1 cellular context compared by ENCODE assay signal in genomic region chr9:107340920-107341632, GRCh38.
TF ChIP-seq lines count a peak whose summit lies in the region.

No MANE protein-coding gene starts in this region.

TF ChIP-seq in H1, 55 proteins besides CTCF, POLR2A, EP300 and RAD21 (continued from another document):
- TF ChIP-seq EGR1 (IDR thresholded peaks at IDR 0.05; ENCODE audit: borderline replicate concordance, low read depth, low read length) (no peak), BACH1 (IDR thresholded peaks at IDR 0.05; ENCODE audit: low read length) (peak; percentile 80), JUND (IDR thresholded peaks at IDR 0.05; ENCODE audit: low read length) (no peak; the same call in 1 of the 2 replicates), GABPA (IDR thresholded peaks at IDR 0.05; ENCODE audit: borderline replicate concordance, insufficient read depth, low read length) (no peak; the same call in 1 of the 2 replicates), SIRT6 (IDR thresholded peaks at IDR 0.05; ENCODE audit: low read length) (no peak), EZH2 (IDR thresholded peaks at IDR 0.05; ENCODE audit: low read depth, low read length, severe bottlenecking) (no peak), POLR2AphosphoS5 (IDR thresholded peaks at IDR 0.05; ENCODE audit: low read depth, low read length) (peak; percentile 63), POU5F1 (IDR thresholded peaks at IDR 0.05; ENCODE audit: low read depth, low read length) (no peak), SP1 (IDR thresholded peaks at IDR 0.05; ENCODE audit: low read depth, low read length) (no peak), MAX (IDR thresholded peaks at IDR 0.05) (peak; percentile 75), HDAC2 (IDR thresholded peaks at IDR 0.05; ENCODE audit: borderline replicate concordance in 1 of 2, low read depth in 2 of 2, low read length in 2 of 2) (peak; percentile 84 to 87; a peak in 2 of 4 replicates), SIN3A (conservative IDR thresholded peaks at IDR 0.05 in 1 of 2, IDR thresholded peaks at IDR 0.05 in 1 of 2; ENCODE audit: low read depth in 1 of 2, low read length in 2 of 2) (peak in 1 of 2 experiments; percentile 66; a peak in 1 of 4 replicates)
- TF ChIP-seq, protein P1, sequence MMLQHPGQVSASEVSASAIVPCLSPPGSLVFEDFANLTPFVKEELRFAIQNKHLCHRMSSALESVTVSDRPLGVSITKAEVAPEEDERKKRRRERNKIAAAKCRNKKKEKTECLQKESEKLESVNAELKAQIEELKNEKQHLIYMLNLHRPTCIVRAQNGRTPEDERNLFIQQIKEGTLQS (IDR thresholded peaks at IDR 0.05; ENCODE audit: insufficient read depth, low read depth, low read length), result no peak
